ENCODE assay signal across 1 cellular context in the genomic region with DNA sequence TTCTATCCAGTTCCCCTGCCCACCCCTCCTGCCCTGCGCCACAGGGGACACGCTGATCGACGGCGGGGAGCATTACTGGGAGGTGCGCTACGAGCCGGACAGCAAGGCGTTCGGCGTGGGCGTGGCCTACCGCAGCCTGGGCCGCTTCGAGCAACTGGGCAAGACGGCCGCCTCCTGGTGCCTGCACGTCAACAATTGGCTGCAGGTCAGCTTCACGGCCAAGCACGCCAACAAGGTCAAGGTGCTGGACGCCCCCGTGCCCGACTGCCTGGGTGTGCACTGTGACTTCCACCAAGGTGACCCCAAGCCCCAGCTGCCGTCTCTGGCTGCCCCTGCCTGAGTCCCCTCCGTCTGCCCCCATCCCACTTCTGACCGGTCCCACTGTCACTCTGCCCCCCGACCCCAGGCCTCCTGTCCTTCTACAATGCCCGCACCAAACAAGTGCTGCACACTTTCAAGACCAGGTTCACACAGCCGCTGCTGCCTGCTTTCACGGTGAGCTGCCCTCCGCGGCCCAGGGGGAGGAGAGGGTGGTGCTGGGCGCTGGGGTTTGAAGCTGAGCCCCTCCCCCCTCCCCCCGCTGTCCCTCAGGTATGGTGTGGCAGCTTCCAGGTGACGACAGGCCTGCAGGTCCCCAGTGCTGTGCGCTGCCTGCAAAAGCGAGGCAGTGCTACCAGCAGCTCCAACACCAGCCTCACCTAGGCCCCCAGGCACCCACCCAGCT.
TF ChIP-seq lines count a peak whose summit lies in the region.

No MANE protein-coding gene starts in this region.

TF ChIP-seq in H1, 55 proteins besides CTCF, POLR2A, EP300 and RAD21:
- TF ChIP-seq CEBPB (IDR thresholded peaks at IDR 0.05; ENCODE audit: low read depth, low read length) (no peak), MAFK (IDR thresholded peaks at IDR 0.05; ENCODE audit: low read depth, low read length) (no peak), POLR2AphosphoS5 (IDR thresholded peaks at IDR 0.05; ENCODE audit: low read depth, low read length) (0 out of 2 replicates have a peak, but pooled peaks have one; percentile 11)
